Comparison of ENCODE assay signal across 8 cellular contexts in the genomic region with DNA sequence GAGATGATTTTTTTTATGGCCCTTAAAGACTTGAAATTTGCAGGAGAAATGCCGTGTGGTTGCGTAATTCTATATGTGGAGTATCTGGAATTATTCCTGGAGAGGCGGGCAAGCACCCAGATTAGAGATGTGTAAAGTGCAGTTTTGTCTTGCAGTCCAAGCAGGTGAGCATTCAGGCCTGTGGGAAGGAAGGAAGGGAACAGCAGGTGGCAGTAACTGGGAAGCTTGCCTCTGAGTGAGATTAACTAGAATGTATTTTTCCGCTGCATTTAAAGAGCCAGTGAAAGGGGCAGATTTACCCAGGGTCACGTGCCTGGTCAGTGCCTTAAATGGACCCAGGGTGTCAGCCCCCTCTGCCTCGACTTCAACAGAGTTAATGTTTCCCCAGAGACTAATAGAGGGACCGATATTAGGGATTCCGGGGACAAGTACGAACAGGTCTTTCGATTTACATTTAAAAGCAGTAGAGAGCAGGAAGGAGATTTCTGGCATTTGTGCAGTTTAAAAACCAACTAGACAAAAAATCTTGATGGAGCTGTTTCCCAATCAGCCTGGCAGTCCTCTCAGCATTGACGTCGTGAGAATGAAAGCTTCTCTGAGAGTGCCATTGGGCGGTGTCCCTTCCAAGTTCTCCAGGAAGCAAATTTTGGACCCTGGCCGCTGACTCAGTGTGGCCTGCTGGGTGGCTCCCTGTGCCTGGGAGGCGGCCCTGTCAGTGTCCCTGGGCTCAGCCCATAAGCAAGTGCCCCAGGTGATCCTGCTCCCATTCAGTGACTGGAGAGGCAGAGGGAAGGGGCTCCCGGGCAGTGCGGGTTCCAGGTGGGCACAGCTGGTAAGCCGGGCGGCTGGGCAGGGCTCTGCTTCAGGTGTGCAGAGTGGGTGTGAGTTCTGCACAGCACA. TPM values are rescaled to one million over a fixed set of nuclear protein-coding genes. Genes with fewer than 3 reads are reported as not detected.
DNase-seq lines count a peak whose midpoint lies in the region; ATAC-seq and TF ChIP-seq lines count a peak whose summit lies in the region.

No MANE protein-coding gene starts in this region.

- no peaks in the 10 kb centered on the region for H3K27me3 ChIP-seq in left lung

- no peaks in the 10 kb centered on the region for H3K9me3 ChIP-seq in left lung

- H3K4me3 ChIP-seq in AG10803 (ENCODE audit: low read length) (peak overlapping the region; percentile 28), left lung (no peak overlapping the region)

- H3K36me3 ChIP-seq in left lung, result no peaks in the 10 kb centered on the region

- intact Hi-C loops in left lung (cut with DNase I), result no loop called here

- ATAC-seq in left lung (peak; percentile 90), HG03039 (IDR thresholded peaks at IDR 0.05; ENCODE audit: unreplicated experiment) (no peak), HG02798 (IDR thresholded peaks at IDR 0.05; ENCODE audit: poor library complexity, unreplicated experiment) (no peak)

- TF ChIP-seq CTCF in AG10803 (conservative IDR thresholded peaks at IDR 0.05; ENCODE audit: low read length) (peak; percentile 52), left lung (IDR thresholded peaks at IDR 0.05) (peak in 1 of 2 donors; percentile 24)

- peaks cover 30 to 59% of the 10 kb centered on the region in 2 donors for H3K4me1 ChIP-seq in left lung

- DNase-seq in AG10803 (ENCODE audit: low read depth) (peak; percentile 83), LHCN-M2 (ENCODE audit: low read depth) (peak; percentile 11), cerebellum (ENCODE audit: low spot score) (peak; percentile 63), left lung (peak; percentile 83 to 85)
- no peak for DNase-seq in activated naive CD4-positive, alpha-beta T cell (lab: John Stamatoyannopoulos, UW)

- peak overlapping the region; percentile 72 to 75 for H3K27ac ChIP-seq in left lung
- peak overlapping the region; percentile 77 for H3K27ac ChIP-seq in temporal lobe (ENCODE audit: low read depth, low read length)

RNA-seq across cellular contexts. Expression of a gene that starts 38.2 kb away (rescaled TPM):
- total RNA-seq in LHCN-M2 (2014; rRNA removed) (4.9 and 6.0 TPM in 2 replicates), cerebellum (43.8 TPM), left lung (10 to 100 TPM; 35.0 to 47.5 TPM), temporal lobe (17.7 TPM)
- 4.7 TPM for polyA plus RNA-seq in LHCN-M2 (2012)

Comparison
In these comparisons a context has a peak if more than half of its experiments do, and no peak if none do; other contexts are left out.
1. DNase-seq: peak in AG10803 (single experiment), LHCN-M2 (single experiment), cerebellum (single experiment) and left lung (2 of 2); none in activated naive CD4-positive, alpha-beta T cell (0 of 4).